Comparison of ENCODE assay signal across 6 cellular contexts in genomic region chr5:111598996-111599395, GRCh38.
"Had no signal": no experiment of that assay in that cellular context is flagged by ENCODE, and none has a peak within 500 bp of the region (broad histone marks: within the 10 kb centered on the region; RNA-seq: fewer than 3 reads in every experiment).

No MANE protein-coding gene starts in this region.

- DNase-seq: H9, HCEC 1CT, IMR-90 had no signal

- ATAC-seq: GM23338 had no signal

- FAIRE-seq: H1, H54 had no signal

- H2AFZ ChIP-seq: GM23338 had no signal

- H3K4me3 ChIP-seq: GM23338 had no signal

- H3K4me2 ChIP-seq: GM23338 had no signal
